Comparison of ENCODE assay signal across 8 cellular contexts in the genomic region with DNA sequence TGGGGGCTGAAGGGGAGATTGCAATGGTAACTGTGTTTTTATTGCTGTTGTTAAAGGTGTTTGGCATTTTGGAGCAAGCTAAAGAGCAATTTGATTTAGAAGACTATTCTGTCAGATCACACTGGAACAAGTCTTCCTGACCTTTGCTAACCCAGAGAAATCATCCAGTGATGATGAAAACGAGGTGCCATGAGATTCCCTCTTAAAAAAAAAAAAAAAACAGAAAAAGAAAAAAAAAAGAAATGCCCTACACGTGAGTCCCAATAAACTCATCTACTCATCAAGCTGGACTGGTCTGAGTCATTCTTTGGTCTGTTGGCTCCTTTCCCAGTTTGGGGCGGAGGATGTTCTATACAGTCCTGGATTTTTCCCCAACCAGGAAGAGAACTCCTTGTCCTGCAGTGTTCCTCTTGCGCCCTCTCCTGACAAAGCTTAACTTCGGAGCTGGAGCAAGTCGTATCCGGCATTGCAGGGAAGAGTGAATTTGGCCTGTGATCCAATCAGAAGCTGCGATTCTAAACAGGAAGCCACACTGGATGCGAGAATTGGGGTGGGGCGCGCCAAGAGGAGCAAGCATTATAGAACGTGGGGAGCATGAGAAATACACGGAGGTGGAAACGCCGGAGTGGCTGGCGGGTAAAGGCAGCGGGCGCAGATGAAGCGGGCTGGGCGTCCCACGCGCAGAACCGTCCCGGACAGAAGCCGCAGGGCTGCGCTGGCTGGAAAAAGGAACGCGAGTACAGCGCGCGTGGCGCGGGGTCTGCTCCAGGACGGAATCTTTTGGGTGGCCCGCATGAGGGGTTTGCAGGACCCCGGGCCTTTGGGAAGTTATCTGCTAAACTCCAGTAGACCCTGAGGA. TPM values are rescaled to one million over a fixed set of nuclear protein-coding genes. Genes with fewer than 3 reads are reported as not detected.
DNase-seq lines count a peak whose midpoint lies in the region; ATAC-seq and TF ChIP-seq lines count a peak whose summit lies in the region.

No MANE protein-coding gene starts in this region.

- POLR2A ChIA-PET in OCI-LY7 (lab: Charles Lee), result interaction anchor here (0.7 to 1.5 kb wide), 10 partner anchors 15 to 1398 kb away, joined by 3 to 8 read pairs (median 5); partner anchors contain the start of gene LDAF1

- intact Hi-C loops in OCI-LY7 (cut with micrococcal nuclease; ENCODE audit: unreplicated experiment), result loop anchor here (1.0 to 10.0 kb wide), 5 partner anchors 56 to 254 kb away; no protein-coding TSS in a partner anchor

- TF ChIP-seq CTCF in OCI-LY7 (conservative IDR thresholded peaks at IDR 0.05; ENCODE audit: low read length) (peak; percentile 91), neutrophil (IDR thresholded peaks at IDR 0.05) (no peak)

- no peaks in the 10 kb centered on the region for H3K9me2 ChIP-seq in OCI-LY7 (ENCODE audit: insufficient read depth, low read length)

- peaks cover 59% of the 10 kb centered on the region for H3K27me3 ChIP-seq in neutrophil

- H3K4me3 Mint-ChIP-seq in activated naive CD4-positive, alpha-beta T cell treated with anti-CD3 and anti-CD28 coated beads, Interleukin-2, amount 50 U/mL, for 24 hours, result peak overlapping the region; percentile 91

- peak overlapping the region; percentile 83 for H3K4me2 ChIP-seq in OCI-LY7 (ENCODE audit: low read length)

- H3K4me3 ChIP-seq in Jurkat, Clone E6-1 (ENCODE audit: low read length), result peak overlapping the region; percentile 74
- H3K4me3 ChIP-seq in OCI-LY7 (ENCODE audit: low read depth, low read length, poor library complexity, severe bottlenecking) (peak overlapping the region; percentile 81), neutrophil (ENCODE audit: low read depth in 1 of 2, low read length in 1 of 2) (peak overlapping the region; percentile 37 to 51), urinary bladder (ENCODE audit: low read depth, low read length) (peak overlapping the region; percentile 73)

- under 1% methylated on average over 36 of the region's 36 CpGs for WGBS in urinary bladder

- peak overlapping the region; percentile 77 for H3K27ac Mint-ChIP-seq in activated naive CD4-positive, alpha-beta T cell treated with anti-CD3 and anti-CD28 coated beads, Interleukin-2, amount 50 U/mL, for 24 hours

- peak overlapping the region; percentile 95 for H2AFZ ChIP-seq in OCI-LY7 (ENCODE audit: low read length)

- H3K79me2 ChIP-seq in OCI-LY7 (ENCODE audit: insufficient read depth, low read depth, low read length), result peaks cover 21% of the 10 kb centered on the region; the same call in 1 of the 2 replicates

- H4K20me1 ChIP-seq in OCI-LY7 (ENCODE audit: insufficient read depth, low read length), result no peaks in the 10 kb centered on the region

- peak; percentile 57 for ATAC-seq in GM21619 (IDR thresholded peaks at IDR 0.05; ENCODE audit: unreplicated experiment)

- no TSS peak for BruUV-seq in OCI-LY7 (replicated peaks; lab: Mats Ljungman, UMichigan)

- H3K9me3 Mint-ChIP-seq in activated naive CD4-positive, alpha-beta T cell treated with anti-CD3 and anti-CD28 coated beads, Interleukin-2, amount 50 U/mL, for 24 hours, result no peaks in the 10 kb centered on the region

- peaks cover 1% of the 10 kb centered on the region for H3K27me3 Mint-ChIP-seq in activated naive CD4-positive, alpha-beta T cell treated with anti-CD3 and anti-CD28 coated beads, Interleukin-2, amount 50 U/mL, for 24 hours

- H3K4me1 ChIP-seq in OCI-LY7 (ENCODE audit: insufficient read depth, low read length, poor library complexity, severe bottlenecking), result peaks cover 25% of the 10 kb centered on the region
- peaks cover 16 to 21% of the 10 kb centered on the region in 2 experiments for H3K4me1 ChIP-seq in neutrophil (ENCODE audit: control insufficient read depth in 1 of 2, insufficient read depth in 1 of 2, low read depth in 1 of 2, low read length in 1 of 2)
- H3K4me1 ChIP-seq in urinary bladder (ENCODE audit: insufficient read depth), result no peaks in the 10 kb centered on the region

- no peaks in the 10 kb centered on the region for H3K36me3 ChIP-seq in OCI-LY7 (ENCODE audit: insufficient read depth, low read length)
- H3K36me3 ChIP-seq in neutrophil, result no peaks in the 10 kb centered on the region
- H3K36me3 ChIP-seq in urinary bladder (ENCODE audit: insufficient read depth), result no peaks in the 10 kb centered on the region

- peaks cover 28% of the 10 kb centered on the region for H3K4me1 Mint-ChIP-seq in activated naive CD4-positive, alpha-beta T cell treated with anti-CD3 and anti-CD28 coated beads, Interleukin-2, amount 50 U/mL, for 24 hours

- CTCF ChIA-PET in OCI-LY7 (lab: Charles Lee; ENCODE audit: unreplicated experiment), result interaction anchor here (0.7 to 1.1 kb wide), 2 partner anchors 112 to 141 kb away, joined by 4 to 5 read pairs; no protein-coding TSS in a partner anchor

- DNase-seq in EL (peak; percentile 100), OCI-LY7 (ENCODE audit: low spot score) (peak; percentile 87), glomerular visceral epithelial cell (ENCODE audit: extremely low spot score) (peak; percentile 98)
- DNase-seq in Jurkat, Clone E6-1 (ENCODE audit: low read depth, low spot score), result peak; percentile 91

- no peaks in the 10 kb centered on the region for H3K36me3 Mint-ChIP-seq in activated naive CD4-positive, alpha-beta T cell treated with anti-CD3 and anti-CD28 coated beads, Interleukin-2, amount 50 U/mL, for 24 hours

- H3K9me3 ChIP-seq in OCI-LY7 (ENCODE audit: low read length) (no peaks in the 10 kb centered on the region), neutrophil (no peaks in the 10 kb centered on the region)

- H3K27ac ChIP-seq in OCI-LY7 (ENCODE audit: low read depth, low read length, poor library complexity, severe bottlenecking) (peak overlapping the region; percentile 69), neutrophil (no peak overlapping the region), urinary bladder (ENCODE audit: low read depth) (no peak overlapping the region)

RNA-seq across cellular contexts. Expression of gene CRYM, which starts 22.4 kb away (rescaled TPM):
- 4.1 TPM for polyA plus RNA-seq in Jurkat, Clone E6-1 (2012; ENCODE audit: insufficient read depth, insufficient read length)
- total RNA-seq in OCI-LY7 (2014; rRNA removed; shearing (Covaris generic)), result 0.18 and 0.28 TPM in 2 replicates
- total RNA-seq in OCI-LY7 (2022) (0.23 and 0.70 TPM in 2 replicates), urinary bladder (12.6 TPM)
- 25.8 TPM for polyA plus RNA-seq in urinary bladder
